ENCODE assay signal across 17 cellular contexts in genomic region chr6:3782876-3783832, GRCh38. TPM values are rescaled to one million over a fixed set of nuclear protein-coding genes. Genes with fewer than 3 reads are reported as not detected.
A peak's percentile ranks its signal among the peaks of the same experiment; 100 is the strongest.
DNase-seq lines count a peak whose midpoint lies in the region; ATAC-seq and TF ChIP-seq lines count a peak whose summit lies in the region.
"Had no signal": no experiment of that assay in that cellular context is flagged by ENCODE, and none has a peak within 500 bp of the region (broad histone marks: within the 10 kb centered on the region; RNA-seq: fewer than 3 reads in every experiment).

No MANE protein-coding gene starts in this region.

- no peak for TF ChIP-seq CTCF in AG10803 (conservative IDR thresholded peaks at IDR 0.05; ENCODE audit: low read length)
- TF ChIP-seq CTCF in PC-3 (conservative IDR thresholded peaks at IDR 0.05; ENCODE audit: low read depth, low read length) = no peak
- TF ChIP-seq CTCF in fibroblast of mammary gland (conservative IDR thresholded peaks at IDR 0.05; ENCODE audit: control insufficient read depth, insufficient read depth, low read depth, low read length) = no peak
- TF ChIP-seq CTCF in neural progenitor cell (IDR thresholded peaks at IDR 0.05) = no peak

- BruUV-seq in PC-3 (replicated peaks; lab: Mats Ljungman, UMichigan) = no TSS peak

- H3K4me1 ChIP-seq in PC-3 (ENCODE audit: insufficient read depth, low read length) = peaks cover 20% of the 10 kb centered on the region
- H3K4me1 ChIP-seq in neural progenitor cell = peaks cover under 1% of the 10 kb centered on the region
- H3K4me1 ChIP-seq: BLaER1, SJCRH30 had no signal

- H4K20me1 ChIP-seq in PC-3 (ENCODE audit: low read length) (no peaks in the 10 kb centered on the region), neural progenitor cell (ENCODE audit: low read depth) (no peaks in the 10 kb centered on the region)
- H4K20me1 ChIP-seq: BLaER1 had no signal

- peak; percentile 66 for DNase-seq in AG10803 (ENCODE audit: low read depth)
- DNase-seq in PC-3 = peak; percentile 49
- DNase-seq in fibroblast of mammary gland (ENCODE audit: low read depth) = peak; percentile 59
- no peak for DNase-seq in neural progenitor cell (ENCODE audit: low spot score)
- DNase-seq in NCI-H1930 (lab: John Stamatoyannopoulos, UW) = no peak
- no peak for DNase-seq in GM19238 (ENCODE audit: insufficient read length, low spot score)
- DNase-seq in occipital lobe (lab: John Stamatoyannopoulos, UW) = no peak
- DNase-seq: ACHN, DMS 273 treated with DMSO at 0.1 percent for 48 hours, GM23248, NCI-H187 treated with DMSO at 0.1 percent for 48 hours, NCI-H2171, NCI-H510A, SJCRH30 had no signal

- H3K9me3 Mint-ChIP-seq in neural progenitor cell = no peaks in the 10 kb centered on the region

- H3K79me2 ChIP-seq in PC-3 (ENCODE audit: low read length) (no peaks in the 10 kb centered on the region), neural progenitor cell (ENCODE audit: low read depth) (no peaks in the 10 kb centered on the region)

- H3K27me3 ChIP-seq in PC-3 (ENCODE audit: low read length) (no peaks in the 10 kb centered on the region), neural progenitor cell (peaks cover 13% of the 10 kb centered on the region)
- H3K27me3 ChIP-seq: BLaER1, SJCRH30 had no signal

- H3K27ac Mint-ChIP-seq in neural progenitor cell = peak overlapping the region; percentile 61

- H3K9me2 ChIP-seq in PC-3 (replicated peaks; ENCODE audit: low read length) = no peaks in the 10 kb centered on the region

- no peaks in the 10 kb centered on the region for H3K36me3 Mint-ChIP-seq in neural progenitor cell

- H3K4me2 ChIP-seq in PC-3 (ENCODE audit: low read length) (no peak overlapping the region; the same call in 1 of the 2 replicates), neural progenitor cell (no peak overlapping the region)
- H3K4me2 ChIP-seq: BLaER1, KMS-11 had no signal

- no peak overlapping the region for H2AFZ ChIP-seq in PC-3 (ENCODE audit: low read length)
- H2AFZ ChIP-seq in neural progenitor cell (replicated peaks) = no peak overlapping the region
- H2AFZ ChIP-seq: GM23248 had no signal

- H3K4me3 ChIP-seq in AG10803 (ENCODE audit: low read length) (no peak overlapping the region), PC-3 (ENCODE audit: low read length) (no peak overlapping the region), fibroblast of mammary gland (ENCODE audit: control insufficient read depth, low read depth, low read length) (no peak overlapping the region), neural progenitor cell (no peak overlapping the region)
- H3K4me3 ChIP-seq: BLaER1, GM23248, SJCRH30 had no signal

- H3K27ac ChIP-seq in PC-3 (ENCODE audit: low read length) = no peak overlapping the region
- H3K27ac ChIP-seq in neural progenitor cell = no peak overlapping the region
- H3K27ac ChIP-seq: BLaER1, GM23248, KMS-11, SJCRH30 had no signal

- CTCF ChIA-PET in PC-3 (lab: Charles Lee) = no interaction called here

- no peaks in the 10 kb centered on the region for H3F3A ChIP-seq in PC-3 (ENCODE audit: low read length, unreplicated experiment)
- H3F3A ChIP-seq in neural progenitor cell (ENCODE audit: low read depth) = no peaks in the 10 kb centered on the region

- H3K36me3 ChIP-seq in PC-3 (ENCODE audit: low read depth, low read length) (no peaks in the 10 kb centered on the region), neural progenitor cell (no peaks in the 10 kb centered on the region)
- H3K36me3 ChIP-seq: BLaER1, SJCRH30 had no signal

- no peak overlapping the region for H3K4me3 Mint-ChIP-seq in neural progenitor cell

- H3K9me3 ChIP-seq in PC-3 (ENCODE audit: low read length) (no peaks in the 10 kb centered on the region), neural progenitor cell (ENCODE audit: low read depth) (no peaks in the 10 kb centered on the region)
- H3K9me3 ChIP-seq: BLaER1, SJCRH30 had no signal

- ATAC-seq in PC-3 = no peak
- no peak for ATAC-seq in GM18868 (IDR thresholded peaks at IDR 0.05; ENCODE audit: unreplicated experiment)

- peaks cover 14% of the 10 kb centered on the region for H3K4me1 Mint-ChIP-seq in neural progenitor cell

- H3K9ac ChIP-seq in PC-3 (ENCODE audit: low read length) (no peak overlapping the region), neural progenitor cell (no peak overlapping the region)
- H3K9ac ChIP-seq: BLaER1, GM23248, KMS-11 had no signal

- intact Hi-C loops in PC-3 (cut with micrococcal nuclease) = no loop called here

- POLR2A ChIA-PET in PC-3 (lab: Charles Lee; ENCODE audit: unreplicated experiment) = no interaction called here

- H3K27me3 Mint-ChIP-seq in neural progenitor cell (ENCODE audit: insufficient read depth, low read depth) = peaks cover 11% of the 10 kb centered on the region

RNA-seq across cellular contexts. Expression of gene PXDC1, which starts 31.6 kb away (rescaled TPM):
- total RNA-seq in PC-3 (2014; rRNA removed) (46.2 and 59.8 TPM in 2 replicates), neural progenitor cell (ENCODE audit: low replicate concordance) (1.5 and 2.0 TPM in 2 replicates), occipital lobe (11.1 TPM)

Comparison
In these comparisons a context has a peak if more than half of its experiments do, and no peak if none do; other contexts are left out.
1. DNase-seq: peak in AG10803 (single experiment), PC-3 (single experiment) and fibroblast of mammary gland (single experiment); none in neural progenitor cell (single experiment), NCI-H1930 (0 of 2), GM19238 (single experiment) and occipital lobe (single experiment).